In the genomic region with DNA sequence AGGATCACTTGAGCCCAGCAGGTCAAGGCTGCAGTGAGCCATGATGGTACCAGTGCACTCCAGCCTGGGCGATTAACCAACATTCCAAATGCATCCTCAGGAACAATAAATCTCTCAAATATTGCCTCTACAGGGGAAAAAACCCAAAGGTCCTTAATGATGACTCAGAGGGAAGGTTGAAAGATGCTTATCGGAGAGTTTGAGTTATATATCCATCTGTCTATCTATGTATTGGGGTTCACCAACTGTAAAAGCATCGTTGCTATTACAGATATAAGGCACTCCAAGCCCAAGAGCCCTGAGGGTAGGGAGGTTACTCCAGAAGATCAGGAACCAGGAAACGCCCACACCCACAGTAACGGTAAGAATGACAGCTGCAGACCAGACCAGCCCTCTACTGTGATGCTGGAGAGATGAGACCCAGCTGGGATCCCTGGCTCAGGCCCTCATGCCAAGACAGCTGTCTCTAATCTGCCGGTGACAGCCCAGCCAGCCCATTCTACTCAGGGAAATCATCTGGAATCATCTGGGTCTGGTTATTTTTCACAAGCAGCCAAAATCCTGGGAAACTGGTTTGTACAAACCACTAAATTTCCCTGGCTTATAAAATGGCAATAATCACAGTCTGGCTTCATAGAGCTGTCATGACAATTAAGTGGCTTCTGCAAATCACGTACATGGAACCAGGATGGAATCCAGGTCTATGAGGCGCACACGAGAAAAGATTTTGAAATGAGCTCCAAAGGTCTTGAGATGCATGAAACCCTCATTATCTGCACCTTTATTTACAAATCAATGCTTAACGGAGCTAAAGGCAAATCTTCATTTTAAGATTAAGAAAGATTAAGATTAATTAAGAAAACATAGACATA, we compare ENCODE assay signal across 9 cellular contexts. TPM values are rescaled to one million over a fixed set of nuclear protein-coding genes. Genes with fewer than 3 reads are reported as not detected.
A peak's percentile ranks its signal among the peaks of the same experiment; 100 is the strongest.
DNase-seq lines count a peak whose midpoint lies in the region; ATAC-seq, FAIRE-seq and TF ChIP-seq lines count a peak whose summit lies in the region.
"Had no signal": no experiment of that assay in that cellular context is flagged by ENCODE, and none has a peak within 500 bp of the region (broad histone marks: within the 10 kb centered on the region; RNA-seq: fewer than 3 reads in every experiment).

No MANE protein-coding gene starts in this region.

- no peak for FAIRE-seq in HepG2 (lab: Jason Lieb, UNC)

- H3K4me3 ChIP-seq in PC-3 (ENCODE audit: low read length) (peak overlapping the region; percentile 49), HepG2 (replicated peaks in 1 of 3; ENCODE audit: insufficient read depth in 1 of 3, low read depth in 2 of 3, low read length in 3 of 3) (no peak overlapping the region)

- peak overlapping the region; percentile 69 for H3K9ac ChIP-seq in PC-3 (ENCODE audit: low read length)
- no peak overlapping the region for H3K9ac ChIP-seq in HepG2 (ENCODE audit: insufficient read depth, low read depth, low read length)

- peak; percentile 92 for DNase-seq in EH (ENCODE audit: low read depth)
- peak; percentile 67 for DNase-seq in PC-3
- DNase-seq in dedifferentiated amniotic fluid mesenchymal stem cell (ENCODE audit: extremely low spot score): peak; percentile 85
- no peak for DNase-seq in natural killer cell treated with Interleukin-12 subunit alpha and Interleukin-12 subunit beta and Interleukin-15 and Interleukin-18, amount 100 ng/mL, for 72 hours (ENCODE audit: low spot score)
- no peak for DNase-seq in SKM-1 treated with dmso at 0.1 percent for 144 hours (lab: John Stamatoyannopoulos, UW; ENCODE audit: unreplicated experiment)
- no peak for DNase-seq in Ammon's horn (ENCODE audit: low spot score)
- no peak for DNase-seq in inferior parietal cortex (ENCODE audit: extremely low spot score)
- DNase-seq in HepG2 (ENCODE audit: low spot score): no peak

- ATAC-seq in PC-3 (peak; percentile 61), HepG2 (no peak)
- ATAC-seq in natural killer cell treated with Interleukin-12 subunit alpha and Interleukin-12 subunit beta and Interleukin-15 and Interleukin-18, amount 100 ng/mL, for 72 hours: no peak

- CTCF ChIA-PET in PC-3 (lab: Charles Lee) (interaction anchor here (0.5 to 1.8 kb wide), 5 partner anchors 13 to 123 kb away, joined by 3 to 11 read pairs (median 3); no protein-coding TSS in a partner anchor), HepG2 (lab: Yijun Ruan, JAX; ENCODE audit: low intra/inter-chr PET ratio, low total read pairs) (no interaction called here)

- H3K9me3 Mint-ChIP-seq in natural killer cell treated with Interleukin-12 subunit alpha and Interleukin-12 subunit beta and Interleukin-15 and Interleukin-18, amount 100 ng/mL, for 72 hours: no peaks in the 10 kb centered on the region

- no peaks in the 10 kb centered on the region for H3K9me3 ChIP-seq in PC-3 (ENCODE audit: low read length)
- H3K9me3 ChIP-seq in HepG2 (ENCODE audit: low read length): no peaks in the 10 kb centered on the region

- H3K4me1 ChIP-seq in PC-3 (ENCODE audit: insufficient read depth, low read length): peaks cover 20% of the 10 kb centered on the region
- H3K4me1 ChIP-seq in HepG2 (ENCODE audit: insufficient read depth, low read length): no peaks in the 10 kb centered on the region

- H3K79me2 ChIP-seq in PC-3 (ENCODE audit: low read length): no peaks in the 10 kb centered on the region
- H3K79me2 ChIP-seq in HepG2 (ENCODE audit: insufficient read depth, low read length): no peaks in the 10 kb centered on the region

- H3K4me2 ChIP-seq in PC-3 (ENCODE audit: low read length) (peak overlapping the region; percentile 83), HepG2 (ENCODE audit: low read depth, low read length) (no peak overlapping the region)

- H3K27me3 Mint-ChIP-seq in natural killer cell treated with Interleukin-12 subunit alpha and Interleukin-12 subunit beta and Interleukin-15 and Interleukin-18, amount 100 ng/mL, for 72 hours: no peaks in the 10 kb centered on the region

- H3K36me3 Mint-ChIP-seq in natural killer cell treated with Interleukin-12 subunit alpha and Interleukin-12 subunit beta and Interleukin-15 and Interleukin-18, amount 100 ng/mL, for 72 hours: no peaks in the 10 kb centered on the region

- H3K27ac ChIP-seq in PC-3 (ENCODE audit: low read length): peak overlapping the region; percentile 97
- H3K27ac ChIP-seq in HepG2 (ENCODE audit: extremely low read length, insufficient read depth, low read length): no peak overlapping the region

- POLR2A ChIA-PET in PC-3 (lab: Charles Lee; ENCODE audit: unreplicated experiment): no interaction called here
- POLR2A ChIA-PET in HepG2 (lab: Yijun Ruan, JAX): interaction anchor here (0.7 to 1.3 kb wide), 2 partner anchors 65 to 87 kb away, joined by 3 to 4 read pairs; no protein-coding TSS in a partner anchor

- peak overlapping the region; percentile 54 to 73 for H3K27ac Mint-ChIP-seq in natural killer cell treated with Interleukin-12 subunit alpha and Interleukin-12 subunit beta and Interleukin-15 and Interleukin-18, amount 100 ng/mL, for 72 hours

- peaks cover 6% of the 10 kb centered on the region for H3F3A ChIP-seq in PC-3 (ENCODE audit: low read length, unreplicated experiment)

- TF ChIP-seq CTCF in PC-3 (conservative IDR thresholded peaks at IDR 0.05; ENCODE audit: low read depth, low read length) (no peak), HepG2 (CRISPR knock-in tag; IDR thresholded peaks at IDR 0.05) (no peak)

- in situ Hi-C loops in HepG2 (cut with HindIII; ENCODE audit: extremely low pct_ligation_motif_present, low pct_unique_long_range_greater_than_20kb): no loop called here

- TF ChIP-seq POLR2A in HepG2 (IDR thresholded peaks at IDR 0.05; ENCODE audit: insufficient read depth in 1 of 2, low read depth in 2 of 2, low read length in 2 of 2): no peak

- no peak overlapping the region for H2AFZ ChIP-seq in PC-3 (ENCODE audit: low read length)
- H2AFZ ChIP-seq in HepG2 (ENCODE audit: low read length): no peak overlapping the region

- no peaks in the 10 kb centered on the region for H3K9me2 ChIP-seq in PC-3 (replicated peaks; ENCODE audit: low read length)

- no TSS peak for BruUV-seq in PC-3 (replicated peaks; lab: Mats Ljungman, UMichigan)
- no TSS peak for BruUV-seq in HepG2 (replicated peaks; lab: Mats Ljungman, UMichigan)

- no peaks in the 10 kb centered on the region for H3K36me3 ChIP-seq in PC-3 (ENCODE audit: low read depth, low read length)
- no peaks in the 10 kb centered on the region for H3K36me3 ChIP-seq in HepG2 (replicated peaks in 1 of 2; ENCODE audit: control insufficient read depth in 1 of 2, insufficient read depth in 2 of 2, low read length in 2 of 2)

- no peaks in the 10 kb centered on the region for H4K20me1 ChIP-seq in PC-3 (ENCODE audit: low read length)
- H4K20me1 ChIP-seq in HepG2 (ENCODE audit: insufficient read depth, low read length): no peaks in the 10 kb centered on the region

- TF ChIP-seq RAD21 in HepG2 (CRISPR knock-in tag; IDR thresholded peaks at IDR 0.05): no peak

- H3K4me1 Mint-ChIP-seq in natural killer cell treated with Interleukin-12 subunit alpha and Interleukin-12 subunit beta and Interleukin-15 and Interleukin-18, amount 100 ng/mL, for 72 hours (ENCODE audit: low read depth in 2 of 2): peaks cover 23 to 34% of the 10 kb centered on the region in 2 donors

- TF ChIP-seq EP300 in HepG2 (IDR thresholded peaks at IDR 0.05; ENCODE audit: low read depth in 2 of 2, low read length in 2 of 2) (no peak), HepG2 (CRISPR knock-in tag; IDR thresholded peaks at IDR 0.05; ENCODE audit: borderline replicate concordance) (no peak)

- no peaks in the 10 kb centered on the region for H3K27me3 ChIP-seq in PC-3 (ENCODE audit: low read length)
- peaks cover 1 to 9% of the 10 kb centered on the region in 2 experiments; a peak in 1 of 5 replicates for H3K27me3 ChIP-seq in HepG2 (ENCODE audit: control insufficient read depth in 1 of 2, insufficient read depth in 2 of 2, low read length in 2 of 2)

- H3K4me3 Mint-ChIP-seq in natural killer cell treated with Interleukin-12 subunit alpha and Interleukin-12 subunit beta and Interleukin-15 and Interleukin-18, amount 100 ng/mL, for 72 hours: peak overlapping the region; percentile 26

- intact Hi-C loops in PC-3 (cut with micrococcal nuclease): no loop called here
- intact Hi-C loops in HepG2 (cut with micrococcal nuclease; ENCODE audit: unreplicated experiment): no loop called here

- WGBS in HepG2 (ENCODE audit: low lambda C conversion rate): 27% methylated on average over 10 of the region's 10 CpGs

RNA-seq across cellular contexts. Expression of gene TEX101, which starts 23.8 kb away (rescaled TPM):
- not detected in 2 replicates for total RNA-seq in PC-3 (2014; rRNA removed)
- not detected for total RNA-seq in natural killer cell treated with Interleukin-12 subunit alpha and Interleukin-12 subunit beta and Interleukin-15 and Interleukin-18, amount 100 ng/mL, for 72 hours
- not detected in 2 replicates for total RNA-seq in HepG2 (2016; rRNA removed; fragmentation: Illumina TruSeq; extraction: Trizol)
- not detected in 2 replicates for total RNA-seq in HepG2 (2016; cell fraction: cytosol; rRNA removed; fragmentation: Illumina TruSeq; extraction: Trizol; ENCODE audit: low read depth)
- total RNA-seq in HepG2 (2016; cell fraction: insoluble cytoplasmic fraction; rRNA removed; fragmentation: Illumina TruSeq; extraction: Trizol): not detected in 2 replicates
- total RNA-seq in HepG2 (2016; cell fraction: membrane; rRNA removed; fragmentation: Illumina TruSeq; extraction: Trizol): not detected in 2 replicates
- total RNA-seq in HepG2 (2016; cell fraction: nucleus; rRNA removed; fragmentation: Illumina TruSeq; extraction: Trizol): not detected in 2 replicates
- polyA plus RNA-seq in HepG2 (2011; rRNA removed): not detected in 2 replicates
- not detected in 2 replicates for polyA plus RNA-seq in HepG2 (2011; cell fraction: cytosol; rRNA removed)
- polyA plus RNA-seq in HepG2 (2011; cell fraction: nucleus; rRNA removed): not detected in 2 replicates
- polyA plus RNA-seq in HepG2 (2012): not detected in 2 replicates
- polyA plus RNA-seq in HepG2 (2016; cell fraction: cytosol; fragmentation: Illumina TruSeq; extraction: Trizol; ENCODE audit: low read depth): not detected in 2 replicates
- not detected in 2 replicates for polyA plus RNA-seq in HepG2 (2016; cell fraction: insoluble cytoplasmic fraction; fragmentation: Illumina TruSeq; extraction: Trizol; ENCODE audit: low read depth)
- polyA plus RNA-seq in HepG2 (2016; cell fraction: membrane; fragmentation: Illumina TruSeq; extraction: Trizol; ENCODE audit: low read depth): not detected in 2 replicates
- not detected in 2 replicates for polyA plus RNA-seq in HepG2 (2016; cell fraction: nucleus; fragmentation: Illumina TruSeq; extraction: Trizol; ENCODE audit: insufficient read depth, low read depth)
- not detected in 2 replicates for polyA minus RNA-seq in HepG2 (2011; rRNA and poly(A)+ RNA removed; ENCODE audit: low replicate concordance)
- polyA minus RNA-seq in HepG2 (2011; cell fraction: cytosol; rRNA and poly(A)+ RNA removed): not detected in 2 replicates
- not detected in 2 replicates for polyA minus RNA-seq in HepG2 (2011; cell fraction: nucleus; rRNA and poly(A)+ RNA removed)
- total RNA-seq: pulmonary artery endothelial cell had no signal

RNA-seq across cellular contexts. Expression of gene LYPD3, which starts 26.9 kb away (rescaled TPM):
- 16.4 and 16.8 TPM in 2 replicates for total RNA-seq in PC-3 (2014; rRNA removed)
- total RNA-seq in natural killer cell treated with Interleukin-12 subunit alpha and Interleukin-12 subunit beta and Interleukin-15 and Interleukin-18, amount 100 ng/mL, for 72 hours: not detected
- 0.15 and 0.51 TPM in 2 replicates for total RNA-seq in HepG2 (2016; rRNA removed; fragmentation: Illumina TruSeq; extraction: Trizol)
- total RNA-seq in HepG2 (2016; cell fraction: cytosol; rRNA removed; fragmentation: Illumina TruSeq; extraction: Trizol; ENCODE audit: low read depth): 0.20 TPM in 1 of 2 replicates, not detected in the other
- total RNA-seq in HepG2 (2016; cell fraction: insoluble cytoplasmic fraction; rRNA removed; fragmentation: Illumina TruSeq; extraction: Trizol): 0.24 and 0.35 TPM in 2 replicates
- 0.25 and 0.38 TPM in 2 replicates for total RNA-seq in HepG2 (2016; cell fraction: membrane; rRNA removed; fragmentation: Illumina TruSeq; extraction: Trizol)
- 0.28 and 1.0 TPM in 2 replicates for total RNA-seq in HepG2 (2016; cell fraction: nucleus; rRNA removed; fragmentation: Illumina TruSeq; extraction: Trizol)
- 1.5 and 2.6 TPM in 2 replicates for polyA plus RNA-seq in HepG2 (2011; rRNA removed)
- polyA plus RNA-seq in HepG2 (2011; cell fraction: cytosol; rRNA removed): 1.6 and 2.4 TPM in 2 replicates
- 2.4 and 2.8 TPM in 2 replicates for polyA plus RNA-seq in HepG2 (2011; cell fraction: nucleus; rRNA removed)
- polyA plus RNA-seq in HepG2 (2012): 1.6 and 1.9 TPM in 2 replicates
- polyA plus RNA-seq in HepG2 (2016; cell fraction: cytosol; fragmentation: Illumina TruSeq; extraction: Trizol; ENCODE audit: low read depth): 0.33 and 0.83 TPM in 2 replicates
- 0.90 and 1.0 TPM in 2 replicates for polyA plus RNA-seq in HepG2 (2016; cell fraction: insoluble cytoplasmic fraction; fragmentation: Illumina TruSeq; extraction: Trizol; ENCODE audit: low read depth)
- 0.80 and 1.0 TPM in 2 replicates for polyA plus RNA-seq in HepG2 (2016; cell fraction: membrane; fragmentation: Illumina TruSeq; extraction: Trizol; ENCODE audit: low read depth)
- polyA plus RNA-seq in HepG2 (2016; cell fraction: nucleus; fragmentation: Illumina TruSeq; extraction: Trizol; ENCODE audit: insufficient read depth, low read depth): 1.1 and 1.2 TPM in 2 replicates
- polyA minus RNA-seq in HepG2 (2011; rRNA and poly(A)+ RNA removed; ENCODE audit: low replicate concordance): 2.5 and 11.3 TPM in 2 replicates
- 0.69 and 0.70 TPM in 2 replicates for polyA minus RNA-seq in HepG2 (2011; cell fraction: cytosol; rRNA and poly(A)+ RNA removed)
- 0.77 and 0.99 TPM in 2 replicates for polyA minus RNA-seq in HepG2 (2011; cell fraction: nucleus; rRNA and poly(A)+ RNA removed)
- total RNA-seq: pulmonary artery endothelial cell had no signal

Comparison
In these comparisons a context has a peak if more than half of its experiments do, and no peak if none do; other contexts are left out.
1. DNase-seq: peak in EH (single experiment), PC-3 (single experiment) and dedifferentiated amniotic fluid mesenchymal stem cell (single experiment); none in natural killer cell treated with Interleukin-12 subunit alpha and Interleukin-12 subunit beta and Interleukin-15 and Interleukin-18, amount 100 ng/mL, for 72 hours (single experiment), SKM-1 treated with dmso at 0.1 percent for 144 hours (single experiment), Ammon's horn (single experiment), inferior parietal cortex (single experiment) and HepG2 (single experiment).